ENCODE assay signal across 10 cellular contexts in genomic region chr2:109046925-109047508, GRCh38. TPM values are rescaled to one million over a fixed set of nuclear protein-coding genes. Genes with fewer than 3 reads are reported as not detected.
DNase-seq lines count a peak whose midpoint lies in the region; ATAC-seq, FAIRE-seq and TF ChIP-seq lines count a peak whose summit lies in the region.
"Had no signal": no experiment of that assay in that cellular context is flagged by ENCODE, and none has a peak within 500 bp of the region (broad histone marks: within the 10 kb centered on the region; RNA-seq: fewer than 3 reads in every experiment).

No MANE protein-coding gene starts in this region.

- SMC1A ChIA-PET in GM12878 (lab: Charles Lee; ENCODE audit: uncharacterized antibody, unreplicated experiment) = interaction anchor here (1.0 to 2.6 kb wide), 7 partner anchors 9 to 467 kb away, joined by 3 to 8 read pairs (median 5); no protein-coding TSS in a partner anchor

- peak; percentile 56 for ATAC-seq in DND-41 (ENCODE audit: insufficient read depth, low read depth)
- peak; percentile 21 for ATAC-seq in GM19468 (IDR thresholded peaks at IDR 0.05; ENCODE audit: extremely low read depth, unreplicated experiment)
- peak; percentile 75 for ATAC-seq in HG03558 (IDR thresholded peaks at IDR 0.05; ENCODE audit: extremely low read depth, unreplicated experiment)
- peak; percentile 95 for ATAC-seq in GM12878
- no peak for ATAC-seq in GM19328 (IDR thresholded peaks at IDR 0.05; ENCODE audit: unreplicated experiment)
- no peak for ATAC-seq in T-helper 17 cell
- ATAC-seq: psoas muscle had no signal

- TF ChIP-seq EP300 in GM12878 (IDR thresholded peaks at IDR 0.05; ENCODE audit: borderline replicate concordance in 1 of 2, control insufficient read depth in 1 of 2, low read depth in 2 of 2, low read length in 2 of 2) = peak in 1 of 2 experiments; percentile 60; a peak in 1 of 4 replicates

- H3K79me2 ChIP-seq in DND-41 (ENCODE audit: insufficient read depth, low read length) = no peaks in the 10 kb centered on the region
- H3K79me2 ChIP-seq in GM12878 (ENCODE audit: control insufficient read depth, insufficient read depth, low read length) = no peaks in the 10 kb centered on the region
- no peaks in the 10 kb centered on the region for H3K79me2 ChIP-seq in hepatocyte

- WGBS in GM12878 (ENCODE audit: insufficient coverage, insufficient replicate concordance, low lambda C conversion rate, missing lambda C conversion rate) = 14% methylated on average over 4 of the region's 4 CpGs
- WGBS in hepatocyte (ENCODE audit: low lambda C conversion rate, missing lambda C conversion rate) = 86% methylated on average over 4 of the region's 4 CpGs

- H3K4me3 ChIP-seq in DND-41 (ENCODE audit: low read depth in 1 of 2, low read length in 2 of 2) (no peak overlapping the region), GM12878 (no peak overlapping the region), hepatocyte (no peak overlapping the region)
- H3K4me3 ChIP-seq: psoas muscle had no signal

- H3K4me1 ChIP-seq in DND-41 (ENCODE audit: insufficient read depth, low read length) = no peaks in the 10 kb centered on the region; the same call in 1 of the 2 replicates
- no peaks in the 10 kb centered on the region for H3K4me1 ChIP-seq in GM12878 (ENCODE audit: control insufficient read depth, insufficient read depth, low read length)
- H3K4me1 ChIP-seq in hepatocyte (ENCODE audit: insufficient read depth) = peaks cover 9% of the 10 kb centered on the region
- H3K4me1 ChIP-seq: psoas muscle had no signal

- H3K4me3 Mint-ChIP-seq in T-helper 17 cell = no peak overlapping the region

- H4K20me1 ChIP-seq in DND-41 (ENCODE audit: insufficient read depth, low read length) = no peaks in the 10 kb centered on the region
- H4K20me1 ChIP-seq in GM12878 (ENCODE audit: control insufficient read depth, insufficient read depth) = no peaks in the 10 kb centered on the region
- H4K20me1 ChIP-seq in hepatocyte (ENCODE audit: insufficient read depth, poor library complexity, severe bottlenecking) = no peaks in the 10 kb centered on the region

- H2AFZ ChIP-seq in DND-41 (ENCODE audit: low read depth, low read length) (no peak overlapping the region), GM12878 (ENCODE audit: control insufficient read depth, low read depth, low read length) (no peak overlapping the region; the same call in 1 of the 2 replicates), hepatocyte (no peak overlapping the region)

- H3K9ac ChIP-seq in DND-41 (ENCODE audit: low read depth, low read length) = no peak overlapping the region
- no peak overlapping the region for H3K9ac ChIP-seq in GM12878 (ENCODE audit: control insufficient read depth, insufficient read depth, low read length)

- H3K27me3 Mint-ChIP-seq in T-helper 17 cell = no peaks in the 10 kb centered on the region

- no peak overlapping the region for H3K27ac Mint-ChIP-seq in T-helper 17 cell

- intact Hi-C loops in GM12878 (cut with micrococcal nuclease; ENCODE audit: unreplicated experiment) = loop anchor here (10.0 kb wide), 1 partner anchor 468 kb away; no protein-coding TSS in a partner anchor

- H3K9me3 ChIP-seq in DND-41 (ENCODE audit: insufficient read depth, low read length, severe bottlenecking) (no peaks in the 10 kb centered on the region), GM12878 (replicated peaks; ENCODE audit: control insufficient read depth, insufficient read depth, low read length) (no peaks in the 10 kb centered on the region), hepatocyte (ENCODE audit: low read depth) (no peaks in the 10 kb centered on the region), T-helper 17 cell (ENCODE audit: control insufficient read depth, low read length, poor library complexity, severe bottlenecking) (no peaks in the 10 kb centered on the region)
- H3K9me3 ChIP-seq: psoas muscle had no signal

- TF ChIP-seq RAD21 in GM12878 (IDR thresholded peaks at IDR 0.05; ENCODE audit: insufficient read depth, low read depth, low read length) = no peak

- in situ Hi-C loops in GM12878 (cut with MboI) = no loop called here

- no peak for DNase-seq in DND-41
- DNase-seq in GM12878 (ENCODE audit: low read depth, low spot score) = peak; percentile 30
- no peak for DNase-seq in hepatocyte (ENCODE audit: low spot score)
- DNase-seq in T-helper 17 cell = no peak
- no peak for DNase-seq in SW 1271 (lab: John Stamatoyannopoulos, UW)
- DNase-seq: psoas muscle had no signal

- H3K9me2 ChIP-seq in hepatocyte (replicated peaks; ENCODE audit: insufficient read depth) = no peaks in the 10 kb centered on the region

- POLR2A ChIA-PET in GM12878 (lab: Charles Lee) = interaction anchor here (0.7 kb wide), 1 partner anchor 1337 kb away, joined by 3 read pairs; no protein-coding TSS in a partner anchor

- RAD21 ChIA-PET in GM12878 (lab: Charles Lee; ENCODE audit: unreplicated experiment) = interaction anchor here (0.9 to 3.3 kb wide), 7 partner anchors 15 to 472 kb away, joined by 3 to 15 read pairs (median 3); partner anchors contain the start of gene SH3RF3

- H3K4me1 Mint-ChIP-seq in T-helper 17 cell = peaks cover 14% of the 10 kb centered on the region

- TF ChIP-seq CTCF in DND-41 (IDR thresholded peaks at IDR 0.05; ENCODE audit: borderline replicate concordance, extremely low read depth, low read length, poor library complexity, severe bottlenecking) = no peak
- peak in 2 of 3 experiments; percentile 7 to 22; a peak in 2 of 6 replicates for TF ChIP-seq CTCF in GM12878 (IDR thresholded peaks at IDR 0.05 in 2 of 3, conservative IDR thresholded peaks at IDR 0.05 in 1 of 3; ENCODE audit: control insufficient read depth in 2 of 3, extremely low read depth in 1 of 3, insufficient read depth in 1 of 3, low read depth in 3 of 3, low read length in 3 of 3)
- no peak for TF ChIP-seq CTCF in hepatocyte (IDR thresholded peaks at IDR 0.05; ENCODE audit: poor library complexity)

- peaks cover 3% of the 10 kb centered on the region for H3K36me3 Mint-ChIP-seq in T-helper 17 cell (ENCODE audit: low read depth)

- no TSS peak for BruUV-seq in GM12878 (replicated peaks; lab: Mats Ljungman, UMichigan)

- H3K27me3 ChIP-seq in DND-41 (ENCODE audit: insufficient read depth, low read length, poor library complexity) (no peaks in the 10 kb centered on the region), GM12878 (replicated peaks in 1 of 2; ENCODE audit: control insufficient read depth in 2 of 2, insufficient read depth in 2 of 2, low read length in 1 of 2) (no peaks in the 10 kb centered on the region), hepatocyte (no peaks in the 10 kb centered on the region)

- no peak for TF ChIP-seq POLR2A in GM12878 (IDR thresholded peaks at IDR 0.05; ENCODE audit: low read depth, low read length)

- H3K27ac ChIP-seq in DND-41 (ENCODE audit: low read length) (peak overlapping the region; percentile 37; the same call in 1 of the 2 replicates), GM12878 (ENCODE audit: control insufficient read depth, insufficient read depth) (no peak overlapping the region), hepatocyte (no peak overlapping the region)
- H3K27ac ChIP-seq: psoas muscle had no signal

- no peak for FAIRE-seq in GM12878 (lab: Jason Lieb, UNC)
- FAIRE-seq: G401.6 had no signal

- H3K36me3 ChIP-seq in DND-41 (ENCODE audit: insufficient read depth, low read length) (no peaks in the 10 kb centered on the region), GM12878 (ENCODE audit: control insufficient read depth in 2 of 2, insufficient read depth in 2 of 2, low read length in 1 of 2) (no peaks in the 10 kb centered on the region), hepatocyte (replicated peaks; ENCODE audit: insufficient read depth, low read depth) (no peaks in the 10 kb centered on the region)

- H3K4me2 ChIP-seq in DND-41 (ENCODE audit: insufficient read depth, low read length) = no peak overlapping the region
- no peak overlapping the region for H3K4me2 ChIP-seq in GM12878 (ENCODE audit: control insufficient read depth, insufficient read depth)
- H3K4me2 ChIP-seq in hepatocyte = no peak overlapping the region

- CTCF ChIA-PET in GM12878 (lab: Yijun Ruan, JAX) = interaction anchor here (0.8 to 1.8 kb wide), 4 partner anchors 9 to 119 kb away, joined by 3 to 6 read pairs (median 4); no protein-coding TSS in a partner anchor

TF ChIP-seq in GM12878, 131 proteins besides CTCF, POLR2A, EP300 and RAD21 (continues in another document):
- TF ChIP-seq ATF7 (IDR thresholded peaks at IDR 0.05; ENCODE audit: low read depth) (peak; percentile 95), JUNB (IDR thresholded peaks at IDR 0.05) (no peak), NBN (IDR thresholded peaks at IDR 0.05) (peak; percentile 65; the same call in 1 of the 2 replicates), ZNF217 (IDR thresholded peaks at IDR 0.05) (no peak)

RNA-seq across cellular contexts. Expression of gene EDAR, which starts 58.0 kb away (rescaled TPM):
- total RNA-seq in GM12878 (2013; cell fraction: nucleolus; rRNA removed) = not detected in 2 replicates
- total RNA-seq in GM12878 (2014; rRNA removed) (not detected in 2 replicates), GM12878 (2014; rRNA removed; fragmentation: Illumina TruSeq; extraction: Trizol) (not detected in 2 replicates), GM12878 (2021) (0.05 TPM in 1 of 2 replicates, not detected in the other), hepatocyte (0.12 and 0.20 TPM in 2 replicates), T-helper 17 cell (1 to 10 TPM in 1 of 2 donors, under 1 TPM in 1; 0.37 to 1.3 TPM)
- not detected for polyA plus RNA-seq in GM12878 (2011; ENCODE audit: low read depth)
- polyA plus RNA-seq in GM12878 (2011; rRNA removed) (not detected in 2 replicates), GM12878 (2014; fragmentation: Illumina TruSeq; extraction: Trizol) (not detected in 2 replicates), GM12878 (2014; fragmentation: Nextera tagmentation; extraction: Ambion mirVana) (not detected), GM12878 (2014; rRNA removed) (0.04 TPM in 1 of 2 replicates, not detected in the other), GM12878 (2016; fragmentation: Nextera tagmentation; extraction: Ambion mirVana) (not detected), hepatocyte (0.07 and 0.21 TPM in 2 replicates)
- polyA plus RNA-seq in GM12878 (2011; cell fraction: cytosol; rRNA removed) = not detected in 2 replicates
- not detected in 2 replicates for polyA plus RNA-seq in GM12878 (2011; cell fraction: nucleus; rRNA removed)
- 0.03 TPM in 1 of 2 replicates, not detected in the other for polyA plus RNA-seq in GM12878 (2012)
- polyA minus RNA-seq in GM12878 (2011; rRNA and poly(A)+ RNA removed) = not detected in 2 replicates
- polyA minus RNA-seq in GM12878 (2011; cell fraction: cytosol; rRNA and poly(A)+ RNA removed) = not detected in 2 replicates
- not detected in 2 replicates for polyA minus RNA-seq in GM12878 (2011; cell fraction: nucleus; rRNA and poly(A)+ RNA removed)
- total RNA-seq: psoas muscle had no signal

Comparison
In these comparisons a context has a peak if more than half of its experiments do, and no peak if none do; other contexts are left out.
1. ATAC-seq: peak in DND-41 (single experiment), GM19468 (single experiment), HG03558 (single experiment) and GM12878 (single experiment); none in GM19328 (single experiment) and T-helper 17 cell (single experiment).
2. CTCF ChIP-seq: peak in GM12878 (2 of 3); none in DND-41 (single experiment) and hepatocyte (single experiment).